Comparison of ENCODE assay signal across 11 cellular contexts in genomic region chr10:101444058-101444457, GRCh38.
DNase-seq lines count a peak whose midpoint lies in the region; ATAC-seq and TF ChIP-seq lines count a peak whose summit lies in the region.
"Had no signal": no experiment of that assay in that cellular context is flagged by ENCODE, and none has a peak within 500 bp of the region (broad histone marks: within the 10 kb centered on the region; RNA-seq: fewer than 3 reads in every experiment).

No MANE protein-coding gene starts in this region.

- no peaks in the 10 kb centered on the region for H3K9me3 Mint-ChIP-seq in Caco-2 (ENCODE audit: unreplicated experiment)

- peaks cover 6% of the 10 kb centered on the region for H3F3A ChIP-seq in SK-N-SH (replicated peaks; ENCODE audit: insufficient read depth)

- H3K27ac ChIP-seq in HL-60 (replicated peaks) (no peak overlapping the region), SK-N-SH (ENCODE audit: low read depth in 2 of 2, low read length in 1 of 2) (no peak overlapping the region)
- H3K27ac ChIP-seq: prostate gland had no signal

- TF ChIP-seq CTCF in Caco-2 (IDR thresholded peaks at IDR 0.05; ENCODE audit: insufficient read depth in 1 of 2, low read depth in 1 of 2, low read length in 1 of 2, severe bottlenecking in 1 of 2, unreplicated experiment in 1 of 2) (peak; percentile 13 to 36), HL-60 (IDR thresholded peaks at IDR 0.05; ENCODE audit: insufficient read depth, low read length) (peak; percentile 19), SK-N-SH (IDR thresholded peaks at IDR 0.05) (peak; percentile 57)

- no peak overlapping the region for H3K9ac ChIP-seq in SK-N-SH

- POLR2A ChIA-PET in Caco-2 (lab: Charles Lee) (no interaction called here), SK-N-SH (lab: Yijun Ruan, JAX) (no interaction called here)

- CTCF ChIA-PET in Caco-2 (lab: Charles Lee) (interaction anchor here (0.6 to 2.3 kb wide), 12 partner anchors 9 to 230 kb away, joined by 3 to 21 read pairs (median 6); no protein-coding TSS in a partner anchor), SK-N-SH (lab: Yijun Ruan, JAX) (interaction anchor here (0.9 to 10.7 kb wide), 46 partner anchors 9 to 302 kb away, joined by 3 to 243 read pairs (median 5); partner anchors contain the start of gene BTRC)

- no peaks in the 10 kb centered on the region for H3K36me3 Mint-ChIP-seq in Caco-2 (ENCODE audit: insufficient read depth, unreplicated experiment)
- H3K36me3 Mint-ChIP-seq: activated naive CD8-positive, alpha-beta T cell had no signal

- no peak for DNase-seq in Caco-2
- DNase-seq in HL-60 (ENCODE audit: low read depth in 1 of 2, low spot score in 1 of 2), result no peak
- no peak for DNase-seq in SK-N-SH
- peak; percentile 14 for DNase-seq in kidney glomerular epithelial cell (lab: John Stamatoyannopoulos, UW)
- DNase-seq in stimulated activated CD4-positive, alpha-beta T cell treated with anti-CD3 and anti-CD28 coated beads, Interleukin-4, amount 100 ng/mL, for 1 hour, result no peak
- no peak for DNase-seq in stimulated activated CD4-positive, alpha-beta T cell treated with anti-CD3 and anti-CD28 coated beads, Interleukin-1b, Interleukin-23, amount 100 ng/mL, for 48 hours
- no peak for DNase-seq in DMS153 (lab: John Stamatoyannopoulos, UW)
- DNase-seq: hippocampal formation had no signal

- H3K79me2 ChIP-seq in SK-N-SH (ENCODE audit: insufficient read depth), result no peaks in the 10 kb centered on the region

- H3K27ac Mint-ChIP-seq in Caco-2 (ENCODE audit: unreplicated experiment), result no peak overlapping the region
- H3K27ac Mint-ChIP-seq: activated naive CD8-positive, alpha-beta T cell had no signal

- H3K4me1 ChIP-seq in Caco-2 (no peaks in the 10 kb centered on the region), SK-N-SH (ENCODE audit: control insufficient read depth in 1 of 2, insufficient read depth in 2 of 2, low read depth in 1 of 2, low read length in 1 of 2) (peaks cover 0 to 9% of the 10 kb centered on the region in 2 experiments; a peak in 2 of 4 replicates)
- H3K4me1 ChIP-seq: prostate gland had no signal

- no peaks in the 10 kb centered on the region for H3K9me2 ChIP-seq in SK-N-SH

- no TSS peak for BruUV-seq in Caco-2 (replicated peaks; lab: Mats Ljungman, UMichigan)

- no peak overlapping the region for H3K4me3 Mint-ChIP-seq in Caco-2 (ENCODE audit: unreplicated experiment)
- H3K4me3 Mint-ChIP-seq: activated naive CD8-positive, alpha-beta T cell had no signal

- H3K36me3 ChIP-seq in Caco-2 (ENCODE audit: control insufficient read depth, insufficient read depth, low read length) (no peaks in the 10 kb centered on the region), SK-N-SH (replicated peaks in 1 of 2; ENCODE audit: control insufficient read depth in 1 of 2, insufficient read depth in 2 of 2, low read length in 1 of 2) (no peaks in the 10 kb centered on the region)
- H3K36me3 ChIP-seq: prostate gland had no signal

- no peaks in the 10 kb centered on the region for H3K27me3 Mint-ChIP-seq in Caco-2 (ENCODE audit: insufficient read depth, unreplicated experiment)
- H3K27me3 Mint-ChIP-seq: activated naive CD8-positive, alpha-beta T cell had no signal

- no peak overlapping the region for H3K4me3 ChIP-seq in Caco-2 (ENCODE audit: low read depth, low read length)
- no peak overlapping the region for H3K4me3 ChIP-seq in HL-60 (replicated peaks; ENCODE audit: insufficient read depth, low read length)
- no peak overlapping the region for H3K4me3 ChIP-seq in SK-N-SH (ENCODE audit: low read depth in 2 of 2, low read length in 1 of 2)
- H3K4me3 ChIP-seq: prostate gland had no signal

- peaks cover 18% of the 10 kb centered on the region; the same call in 1 of the 2 replicates for H4K20me1 ChIP-seq in SK-N-SH (ENCODE audit: insufficient read depth)

- no peaks in the 10 kb centered on the region for H3K4me1 Mint-ChIP-seq in Caco-2 (ENCODE audit: low read depth, unreplicated experiment)

- TF ChIP-seq EP300 in SK-N-SH (IDR thresholded peaks at IDR 0.05; ENCODE audit: borderline replicate concordance in 1 of 2, low read depth in 1 of 2, low read length in 1 of 2), result no peak

- H3K27me3 ChIP-seq in Caco-2 (replicated peaks; ENCODE audit: control insufficient read depth, insufficient read depth, low read length) (no peaks in the 10 kb centered on the region), HL-60 (ENCODE audit: insufficient read depth, poor library complexity, severe bottlenecking) (no peaks in the 10 kb centered on the region), SK-N-SH (ENCODE audit: insufficient read depth) (no peaks in the 10 kb centered on the region)

- intact Hi-C loops in Caco-2 (cut with micrococcal nuclease; ENCODE audit: unreplicated experiment), result no loop called here

- no peak for ATAC-seq in HG02870 (IDR thresholded peaks at IDR 0.05; ENCODE audit: unreplicated experiment)

- TF ChIP-seq RAD21 in SK-N-SH (IDR thresholded peaks at IDR 0.05; ENCODE audit: low read length), result peak; percentile 24

- H3K9me3 ChIP-seq in Caco-2 (no peaks in the 10 kb centered on the region), SK-N-SH (no peaks in the 10 kb centered on the region)
- H3K9me3 ChIP-seq: prostate gland had no signal

- no peak overlapping the region for H2AFZ ChIP-seq in SK-N-SH (ENCODE audit: low read depth)

- H3K4me2 ChIP-seq in SK-N-SH, result no peak overlapping the region

TF ChIP-seq in SK-N-SH, 30 proteins besides CTCF, POLR2A, EP300 and RAD21:
- TF ChIP-seq FOSL2 (IDR thresholded peaks at IDR 0.05; ENCODE audit: borderline replicate concordance, low read depth) (no peak), MEF2A (IDR thresholded peaks at IDR 0.05; ENCODE audit: borderline replicate concordance, low read depth) (no peak), TCF12 (IDR thresholded peaks at IDR 0.05) (no peak), USF1 (IDR thresholded peaks at IDR 0.05; ENCODE audit: borderline replicate concordance, low read depth) (no peak), PBX3 (IDR thresholded peaks at IDR 0.05) (no peak), GATA2 (CRISPR knock-in tag; IDR thresholded peaks at IDR 0.05) (no peak), REST (IDR thresholded peaks at IDR 0.05; ENCODE audit: low read depth, low read length) (no peak), ELF1 (IDR thresholded peaks at IDR 0.05) (no peak), FOXM1 (IDR thresholded peaks at IDR 0.05; ENCODE audit: low read depth) (no peak), TAF1 (IDR thresholded peaks at IDR 0.05; ENCODE audit: borderline replicate concordance, low read depth, low read length) (no peak), FOXJ3 (CRISPR knock-in tag; IDR thresholded peaks at IDR 0.05) (no peak), POLR2AphosphoS5 (IDR thresholded peaks at IDR 0.05; ENCODE audit: low read depth, low read length) (no peak), JUND (IDR thresholded peaks at IDR 0.05) (no peak), YY1 (IDR thresholded peaks at IDR 0.05; ENCODE audit: low read depth) (no peak), SMC3 (IDR thresholded peaks at IDR 0.05; ENCODE audit: low read depth, low read length) (no peak), NRF1 (IDR thresholded peaks at IDR 0.05; ENCODE audit: low read depth, low read length) (no peak), MAX (IDR thresholded peaks at IDR 0.05; ENCODE audit: low read depth) (no peak), SIN3A (IDR thresholded peaks at IDR 0.05; ENCODE audit: borderline replicate concordance, low read depth, low read length) (no peak), GABPA (IDR thresholded peaks at IDR 0.05; ENCODE audit: low read depth) (no peak)
